Comparison of ENCODE assay signal across 15 cellular contexts in genomic region chr20:49324306-49324705, GRCh38. TPM values are rescaled to one million over a fixed set of nuclear protein-coding genes. Genes with fewer than 3 reads are reported as not detected.
DNase-seq lines count a peak whose midpoint lies in the region; ATAC-seq, FAIRE-seq and TF ChIP-seq lines count a peak whose summit lies in the region.
"Had no signal": no experiment of that assay in that cellular context is flagged by ENCODE, and none has a peak within 500 bp of the region (broad histone marks: within the 10 kb centered on the region; RNA-seq: fewer than 3 reads in every experiment).

No MANE protein-coding gene starts in this region.

- no peaks in the 10 kb centered on the region for H3K36me3 ChIP-seq in PC-3 (ENCODE audit: low read depth, low read length)
- no peaks in the 10 kb centered on the region for H3K36me3 ChIP-seq in gastroesophageal sphincter
- no peaks in the 10 kb centered on the region for H3K36me3 ChIP-seq in upper lobe of left lung
- H3K36me3 ChIP-seq in PC-9 (ENCODE audit: low read depth), result no peaks in the 10 kb centered on the region
- H3K36me3 ChIP-seq: WERI-Rb-1 had no signal

- POLR2A ChIA-PET in PC-3 (lab: Charles Lee; ENCODE audit: unreplicated experiment) (interaction anchor here (0.6 kb wide), 1 partner anchor 64 kb away, joined by 4 read pairs; no protein-coding TSS in a partner anchor), PC-9 (lab: Charles Lee; ENCODE audit: unreplicated experiment) (no interaction called here)

- peaks cover 25% of the 10 kb centered on the region for H3K4me1 Mint-ChIP-seq in activated T-cell treated with anti-CD3 and anti-CD28 coated beads, Interleukin-2, amount 50 U/mL, for 24 hours (ENCODE audit: low read depth)
- H3K4me1 Mint-ChIP-seq in activated T-cell treated with anti-CD3 and anti-CD28 coated beads, Interleukin-2, amount 50 U/mL, for 72 hours (ENCODE audit: low read depth), result peaks cover 26% of the 10 kb centered on the region

- H3K9me2 ChIP-seq in PC-3 (replicated peaks; ENCODE audit: low read length) (no peaks in the 10 kb centered on the region), PC-9 (ENCODE audit: insufficient read depth) (no peaks in the 10 kb centered on the region)

- no peak for FAIRE-seq in GM12891 (lab: Jason Lieb, UNC)
- FAIRE-seq: frontal cortex, kidney had no signal

- no peak for ATAC-seq in activated T-cell treated with anti-CD3 and anti-CD28 coated beads, Interleukin-2, amount 50 U/mL, for 72 hours (replicated peaks in 1 of 2)
- ATAC-seq in PC-3 (no peak), gastroesophageal sphincter (no peak), upper lobe of left lung (ENCODE audit: low FRiP score in 2 of 2) (no peak)

- H3F3A ChIP-seq in PC-3 (ENCODE audit: low read length, unreplicated experiment) (no peaks in the 10 kb centered on the region), PC-9 (ENCODE audit: insufficient read depth, low read depth) (peaks cover 4% of the 10 kb centered on the region; the same call in 1 of the 2 replicates)

- CTCF ChIA-PET in PC-3 (lab: Charles Lee), result interaction anchor here (1.0 to 1.1 kb wide), 4 partner anchors 48 to 80 kb away, joined by 3 to 15 read pairs (median 8); no protein-coding TSS in a partner anchor
- CTCF ChIA-PET in PC-9 (lab: Charles Lee), result interaction anchor here (1.2 kb wide), 1 partner anchor 78 kb away, joined by 6 read pairs; no protein-coding TSS in a partner anchor

- no peaks in the 10 kb centered on the region for H3K9me3 Mint-ChIP-seq in activated T-cell treated with anti-CD3 and anti-CD28 coated beads, Interleukin-2, amount 50 U/mL, for 24 hours
- H3K9me3 Mint-ChIP-seq in activated T-cell treated with anti-CD3 and anti-CD28 coated beads, Interleukin-2, amount 50 U/mL, for 72 hours, result no peaks in the 10 kb centered on the region
- H3K9me3 Mint-ChIP-seq: CD8-positive, alpha-beta T cell; natural killer cell had no signal

- H3K27ac ChIP-seq in PC-3 (ENCODE audit: low read length), result no peak overlapping the region
- peak overlapping the region in 3 of 4 donors; percentile 43 to 57 (median 55) for H3K27ac ChIP-seq in gastroesophageal sphincter
- peak overlapping the region in 3 of 4 donors; percentile 35 to 75 (median 49) for H3K27ac ChIP-seq in upper lobe of left lung
- H3K27ac ChIP-seq in PC-9, result no peak overlapping the region
- H3K27ac ChIP-seq: psoas muscle, WERI-Rb-1 had no signal

- DNase-seq in activated T-cell treated with anti-CD3 and anti-CD28 coated beads, Interleukin-2, amount 50 U/mL, for 24 hours, result no peak
- DNase-seq in activated T-cell treated with anti-CD3 and anti-CD28 coated beads, Interleukin-2, amount 50 U/mL, for 72 hours, result no peak
- no peak for DNase-seq in PC-3
- no peak for DNase-seq in upper lobe of left lung
- DNase-seq in NCI-H187 treated with DMSO at 0.1 percent for 48 hours (lab: John Stamatoyannopoulos, UW), result no peak
- no peak for DNase-seq in GM12891 (ENCODE audit: insufficient read length, low spot score)
- no peak for DNase-seq in PC-9
- DNase-seq: kidney, natural killer cell, NCI-H1105, psoas muscle, WERI-Rb-1 had no signal

- H3K4me2 ChIP-seq in PC-3 (ENCODE audit: low read length), result no peak overlapping the region
- no peak overlapping the region for H3K4me2 ChIP-seq in PC-9

- no peaks in the 10 kb centered on the region for H3K36me3 Mint-ChIP-seq in activated T-cell treated with anti-CD3 and anti-CD28 coated beads, Interleukin-2, amount 50 U/mL, for 24 hours (ENCODE audit: low read depth)
- H3K36me3 Mint-ChIP-seq in activated T-cell treated with anti-CD3 and anti-CD28 coated beads, Interleukin-2, amount 50 U/mL, for 72 hours (ENCODE audit: insufficient read depth in 2 of 2), result no peaks in the 10 kb centered on the region
- H3K36me3 Mint-ChIP-seq: CD8-positive, alpha-beta T cell; natural killer cell had no signal

- TF ChIP-seq EP300 in gastroesophageal sphincter (IDR thresholded peaks at IDR 0.05) (no peak), upper lobe of left lung (IDR thresholded peaks at IDR 0.05) (no peak)

- peaks cover 26% of the 10 kb centered on the region for H3K27me3 Mint-ChIP-seq in activated T-cell treated with anti-CD3 and anti-CD28 coated beads, Interleukin-2, amount 50 U/mL, for 24 hours
- peaks cover 26% of the 10 kb centered on the region for H3K27me3 Mint-ChIP-seq in activated T-cell treated with anti-CD3 and anti-CD28 coated beads, Interleukin-2, amount 50 U/mL, for 72 hours (ENCODE audit: low read depth)

- no TSS peak for BruUV-seq in PC-3 (replicated peaks; lab: Mats Ljungman, UMichigan)
- BruUV-seq in PC-9 (replicated peaks; lab: Mats Ljungman, UMichigan), result no TSS peak

- 90 to 98% methylated on average over 4 to 5 of the region's 5 CpGs for WGBS in gastroesophageal sphincter (ENCODE audit: low coverage in 1 of 2), 2 donors
- 90% methylated on average over 5 of the region's 5 CpGs for WGBS in upper lobe of left lung, 2 donors

- H3K79me2 ChIP-seq in PC-3 (ENCODE audit: low read length) (no peaks in the 10 kb centered on the region), PC-9 (ENCODE audit: low read depth) (no peaks in the 10 kb centered on the region)

- no peak overlapping the region for H3K9ac ChIP-seq in PC-3 (ENCODE audit: low read length)

- TF ChIP-seq POLR2A in gastroesophageal sphincter (IDR thresholded peaks at IDR 0.05) (no peak), upper lobe of left lung (IDR thresholded peaks at IDR 0.05) (no peak), GM12891 (IDR thresholded peaks at IDR 0.05; ENCODE audit: low read depth, low read length) (no peak)

- H3K9me3 ChIP-seq in PC-3 (ENCODE audit: low read length) (no peaks in the 10 kb centered on the region), gastroesophageal sphincter (no peaks in the 10 kb centered on the region), upper lobe of left lung (no peaks in the 10 kb centered on the region), PC-9 (ENCODE audit: insufficient read depth, low read depth) (no peaks in the 10 kb centered on the region)
- H3K9me3 ChIP-seq: psoas muscle had no signal

- H3K27me3 ChIP-seq in PC-3 (ENCODE audit: low read length) (peaks cover 25% of the 10 kb centered on the region), gastroesophageal sphincter (peaks cover 18% of the 10 kb centered on the region), upper lobe of left lung (peaks cover 0 to 16% (median 5%) of the 10 kb centered on the region in 4 donors), PC-9 (ENCODE audit: insufficient read depth, low read depth) (peaks cover 33% of the 10 kb centered on the region)

- TF ChIP-seq CTCF in PC-3 (conservative IDR thresholded peaks at IDR 0.05; ENCODE audit: low read depth, low read length) (no peak), gastroesophageal sphincter (IDR thresholded peaks at IDR 0.05) (no peak), upper lobe of left lung (IDR thresholded peaks at IDR 0.05) (no peak), PC-9 (conservative IDR thresholded peaks at IDR 0.05) (no peak)

- no peaks in the 10 kb centered on the region for H4K20me1 ChIP-seq in PC-3 (ENCODE audit: low read length)
- no peaks in the 10 kb centered on the region for H4K20me1 ChIP-seq in PC-9 (ENCODE audit: insufficient read depth)

- H3K4me3 ChIP-seq in PC-3 (ENCODE audit: low read length) (no peak overlapping the region), gastroesophageal sphincter (no peak overlapping the region), upper lobe of left lung (no peak overlapping the region), PC-9 (no peak overlapping the region)
- H3K4me3 ChIP-seq: psoas muscle had no signal

- H3K4me1 ChIP-seq in PC-3 (ENCODE audit: insufficient read depth, low read length), result peaks cover 8% of the 10 kb centered on the region; the same call in 1 of the 2 replicates
- peaks cover 0 to 37% (median 6%) of the 10 kb centered on the region in 3 donors for H3K4me1 ChIP-seq in gastroesophageal sphincter
- peaks cover 2 to 26% (median 10%) of the 10 kb centered on the region in 4 donors for H3K4me1 ChIP-seq in upper lobe of left lung
- no peaks in the 10 kb centered on the region for H3K4me1 ChIP-seq in PC-9 (replicated peaks; ENCODE audit: insufficient read depth)
- H3K4me1 ChIP-seq: psoas muscle had no signal

- no peak overlapping the region for H3K4me3 Mint-ChIP-seq in activated T-cell treated with anti-CD3 and anti-CD28 coated beads, Interleukin-2, amount 50 U/mL, for 24 hours
- H3K4me3 Mint-ChIP-seq in activated T-cell treated with anti-CD3 and anti-CD28 coated beads, Interleukin-2, amount 50 U/mL, for 72 hours, result no peak overlapping the region
- H3K4me3 Mint-ChIP-seq: CD8-positive, alpha-beta T cell; natural killer cell had no signal

- peak overlapping the region; percentile 82 for H3K27ac Mint-ChIP-seq in activated T-cell treated with anti-CD3 and anti-CD28 coated beads, Interleukin-2, amount 50 U/mL, for 24 hours
- H3K27ac Mint-ChIP-seq in activated T-cell treated with anti-CD3 and anti-CD28 coated beads, Interleukin-2, amount 50 U/mL, for 72 hours, result no peak overlapping the region
- H3K27ac Mint-ChIP-seq: CD8-positive, alpha-beta T cell had no signal

- intact Hi-C loops in PC-3 (cut with micrococcal nuclease) (loop anchor here (5.0 kb wide), 2 partner anchors 47 to 62 kb away; partner anchors contain the start of gene ZNFX1), PC-9 (cut with micrococcal nuclease; ENCODE audit: unreplicated experiment) (no loop called here)

- H2AFZ ChIP-seq in PC-3 (ENCODE audit: low read length) (peak overlapping the region; percentile 52; the same call in 1 of the 2 replicates), PC-9 (no peak overlapping the region)

TF ChIP-seq in GM12891, 5 proteins besides CTCF, POLR2A, EP300 and RAD21:
- TF ChIP-seq PAX5 (IDR thresholded peaks at IDR 0.05; ENCODE audit: insufficient read depth, low read length, severe bottlenecking) (no peak), POLR2AphosphoS5 (IDR thresholded peaks at IDR 0.05; ENCODE audit: low read depth, low read length) (no peak), POU2F2 (IDR thresholded peaks at IDR 0.05; ENCODE audit: low read depth, low read length) (no peak), TAF1 (IDR thresholded peaks at IDR 0.05; ENCODE audit: low read depth, low read length) (no peak), SPI1 (IDR thresholded peaks at IDR 0.05; ENCODE audit: low read depth, low read length) (no peak)

RNA-seq across cellular contexts. Expression of gene ZNFX1, which starts 46.4 kb away (rescaled TPM):
- total RNA-seq in activated T-cell treated with anti-CD3 and anti-CD28 coated beads, Interleukin-2, amount 50 U/mL, for 72 hours, result 10 to 100 TPM; 37.8 to 48.8 TPM
- total RNA-seq in PC-3 (2014; rRNA removed) (18.8 and 18.9 TPM in 2 replicates), gastroesophageal sphincter (10 to 100 TPM; 36.2 to 46.6 (median 41.5) TPM), upper lobe of left lung (10 to 100 TPM; 39.3 to 64.6 (median 42.4) TPM), PC-9 (2021) (24.1 and 29.7 TPM in 2 replicates)
- polyA plus RNA-seq in GM12891 (2012; ENCODE audit: low read depth, missing spikeins), result 11.0 TPM

Comparison
In these comparisons a context has a peak if more than half of its experiments do, and no peak if none do; other contexts are left out.
1. H3K27ac ChIP-seq: peak in gastroesophageal sphincter (3 of 4) and upper lobe of left lung (3 of 4); none in PC-3 (single experiment) and PC-9 (single experiment).